ENCODE assay signal across 20 cellular contexts in the genomic region with DNA sequence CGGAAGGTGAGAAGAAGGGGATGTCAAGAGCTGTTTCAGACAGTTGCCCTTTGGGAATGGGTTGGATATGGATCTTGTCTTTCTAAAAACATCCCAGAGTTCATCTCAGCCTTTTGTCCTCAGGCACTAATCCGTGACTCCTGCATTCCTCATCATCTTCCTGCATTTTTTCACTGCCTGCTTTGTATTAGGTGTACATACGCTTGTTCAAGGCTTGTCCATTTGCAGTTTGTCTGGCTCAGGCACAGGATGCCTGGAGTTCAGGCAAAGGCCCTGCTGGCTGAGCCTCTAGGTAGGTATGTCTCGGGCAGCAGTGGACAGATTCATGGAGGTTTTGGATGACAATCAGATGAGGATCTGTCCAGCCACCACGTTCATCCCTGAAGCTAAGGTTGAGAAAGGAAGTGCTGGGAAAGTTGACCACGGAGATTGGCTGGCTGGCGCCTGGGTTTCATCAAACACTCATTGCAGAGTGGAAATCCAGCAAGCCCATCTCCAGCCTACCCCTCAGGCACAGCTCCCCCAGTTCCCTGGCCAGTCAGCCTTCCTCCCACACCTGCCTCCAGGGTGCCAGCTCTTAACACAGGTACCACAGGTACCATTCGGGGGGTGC. TPM values are rescaled to one million over a fixed set of nuclear protein-coding genes. Genes with fewer than 3 reads are reported as not detected.
A peak's percentile ranks its signal among the peaks of the same experiment; 100 is the strongest.
DNase-seq lines count a peak whose midpoint lies in the region; ATAC-seq, FAIRE-seq and TF ChIP-seq lines count a peak whose summit lies in the region.
"Had no signal": no experiment of that assay in that cellular context is flagged by ENCODE, and none has a peak within 500 bp of the region (broad histone marks: within the 10 kb centered on the region; RNA-seq: fewer than 3 reads in every experiment).

No MANE protein-coding gene starts in this region.

- POLR2A ChIA-PET in endothelial cell of umbilical vein (lab: Charles Lee), result no interaction called here

- H3K9me1 ChIP-seq in endothelial cell of umbilical vein (replicated peaks; ENCODE audit: control insufficient read depth, extremely low read depth, insufficient read depth, low read length), result no peaks in the 10 kb centered on the region

- ATAC-seq in HG02571 (IDR thresholded peaks at IDR 0.05; ENCODE audit: unreplicated experiment), result no peak

- H3K4me2 ChIP-seq in endothelial cell of umbilical vein (ENCODE audit: insufficient read depth, low read length) (no peak overlapping the region), osteoblast (ENCODE audit: insufficient read depth, low read length) (no peak overlapping the region)

- H3K9me3 ChIP-seq in endothelial cell of umbilical vein (replicated peaks; ENCODE audit: control insufficient read depth, insufficient read depth, low read length) (no peaks in the 10 kb centered on the region), osteoblast (ENCODE audit: low read depth, low read length) (no peaks in the 10 kb centered on the region), Peyer's patch (no peaks in the 10 kb centered on the region)
- H3K9me3 ChIP-seq: MG63 had no signal

- H3K79me2 ChIP-seq in endothelial cell of umbilical vein (ENCODE audit: control insufficient read depth, insufficient read depth, low read length), result no peaks in the 10 kb centered on the region
- H3K79me2 ChIP-seq in osteoblast (ENCODE audit: insufficient read depth, low read length), result no peaks in the 10 kb centered on the region

- H3K9ac ChIP-seq in endothelial cell of umbilical vein (replicated peaks; ENCODE audit: extremely low read depth, insufficient read depth, low read length), result no peak overlapping the region

- TF ChIP-seq CTCF in endothelial cell of umbilical vein (IDR thresholded peaks at IDR 0.05; ENCODE audit: extremely low read depth in 1 of 2, insufficient read depth in 1 of 2, low read depth in 1 of 2, low read length in 2 of 2), result no peak
- no peak for TF ChIP-seq CTCF in osteoblast (IDR thresholded peaks at IDR 0.05; ENCODE audit: extremely low read depth, low read depth, low read length)
- no peak for TF ChIP-seq CTCF in Peyer's patch (IDR thresholded peaks at IDR 0.05)

- TF ChIP-seq POLR2A in endothelial cell of umbilical vein (IDR thresholded peaks at IDR 0.05; ENCODE audit: low read depth, low read length) (no peak), Peyer's patch (IDR thresholded peaks at IDR 0.05) (no peak)

- peak; percentile 52 for FAIRE-seq in HTR-8/SVneo (lab: Jason Lieb, UNC)
- FAIRE-seq in endothelial cell of umbilical vein (lab: Jason Lieb, UNC), result peak; percentile 38
- FAIRE-seq: GM19239, RCC 7860 had no signal

- H2AFZ ChIP-seq in endothelial cell of umbilical vein (ENCODE audit: low read depth, low read length) (no peak overlapping the region), osteoblast (ENCODE audit: low read length) (no peak overlapping the region)

- DNase-seq in ELR (ENCODE audit: low read depth) (peak; percentile 76), HTR-8/SVneo (ENCODE audit: insufficient read length, low spot score) (no peak), endothelial cell of umbilical vein (ENCODE audit: low read depth, low spot score) (no peak), osteoblast (ENCODE audit: insufficient read length, low spot score, missing footprints) (peak; percentile 84), Peyer's patch (no peak), SK-N-DZ (ENCODE audit: low spot score) (no peak)
- DNase-seq in activated CD8-positive, alpha-beta memory T cell treated with anti-CD3 and anti-CD28 coated beads, Interleukin-2, amount 50 U/mL, for 48 hours, result no peak
- DNase-seq: H9, KG1, MG63, NCI-H1092, NCI-H146, NCI-H2081, NCI-H2227 treated with DMSO at 0.1 percent for 48 hours, NCI-H524 treated with DMSO at 0.1 percent for 48 hours, SW 1271 had no signal

- H4K20me1 ChIP-seq in endothelial cell of umbilical vein (replicated peaks; ENCODE audit: control insufficient read depth, extremely low read depth, insufficient read depth, low read length), result no peaks in the 10 kb centered on the region
- H4K20me1 ChIP-seq in osteoblast (ENCODE audit: insufficient read depth, low read length), result no peaks in the 10 kb centered on the region

- dilution Hi-C loops in endothelial cell of umbilical vein (cut with MboI; ENCODE audit: extremely low pct_ligation_motif_present, low sequenced_read_pairs), result no loop called here

- H3K4me1 ChIP-seq in endothelial cell of umbilical vein (ENCODE audit: control insufficient read depth, extremely low read depth, insufficient read depth, low read length) (no peaks in the 10 kb centered on the region), osteoblast (ENCODE audit: insufficient read depth, low read length) (peaks cover 6% of the 10 kb centered on the region), Peyer's patch (peaks cover 0 to 60% (median 13%) of the 10 kb centered on the region in 4 donors)

- CTCF ChIA-PET in endothelial cell of umbilical vein (lab: Charles Lee), result interaction anchor here (0.8 to 5.3 kb wide), 6 partner anchors 9 to 667 kb away, joined by 3 to 35 read pairs (median 4); partner anchors contain the start of gene TMEM106C

- H3K27me3 ChIP-seq in endothelial cell of umbilical vein (ENCODE audit: control insufficient read depth in 2 of 2, insufficient read depth in 2 of 2, low read length in 2 of 2) (peaks cover 2 to 13% of the 10 kb centered on the region in 2 experiments), osteoblast (ENCODE audit: insufficient read depth, low read length) (peaks cover 33% of the 10 kb centered on the region), Peyer's patch (no peaks in the 10 kb centered on the region)
- H3K27me3 ChIP-seq: MG63 had no signal

- H3K4me3 ChIP-seq in endothelial cell of umbilical vein (replicated peaks in 1 of 3; ENCODE audit: insufficient read depth in 1 of 3, low read depth in 1 of 3, low read length in 3 of 3) (no peak overlapping the region), osteoblast (ENCODE audit: insufficient read depth, low read length) (no peak overlapping the region), Peyer's patch (no peak overlapping the region)
- H3K4me3 ChIP-seq: MG63 had no signal

- no peaks in the 10 kb centered on the region for H3K36me3 ChIP-seq in endothelial cell of umbilical vein (ENCODE audit: control insufficient read depth in 2 of 2, extremely low read depth in 1 of 2, insufficient read depth in 2 of 2, low read length in 2 of 2)
- no peaks in the 10 kb centered on the region for H3K36me3 ChIP-seq in osteoblast (ENCODE audit: insufficient read depth, low read length)
- H3K36me3 ChIP-seq in Peyer's patch, result no peaks in the 10 kb centered on the region
- H3K36me3 ChIP-seq: MG63 had no signal

- intact Hi-C loops in endothelial cell of umbilical vein (cut with micrococcal nuclease), result no loop called here

- BruUV-seq in endothelial cell of umbilical vein (replicated peaks; lab: Mats Ljungman, UMichigan), result no TSS peak

- H3K27ac ChIP-seq in endothelial cell of umbilical vein (ENCODE audit: insufficient read depth, low read depth, low read length) (no peak overlapping the region), osteoblast (ENCODE audit: low read depth, low read length) (no peak overlapping the region), Peyer's patch (no peak overlapping the region)
- H3K27ac ChIP-seq: C4-2B had no signal

TF ChIP-seq in endothelial cell of umbilical vein, 7 proteins besides CTCF, POLR2A, EP300 and RAD21 (continues in another document):
- no peak for TF ChIP-seq MYC (IDR thresholded peaks at IDR 0.05; ENCODE audit: low read depth, low read length)
- TF ChIP-seq GATA2 (IDR thresholded peaks at IDR 0.05; ENCODE audit: insufficient read depth, insufficient read length, low read depth, low read length), result no peak

RNA-seq across cellular contexts. Expression of gene TMEM106C, which starts 12.4 kb away (rescaled TPM):
- total RNA-seq in endothelial cell of umbilical vein, result 67.7 and 84.4 TPM in 2 replicates
- 148 and 170 TPM in 2 replicates for polyA plus RNA-seq in endothelial cell of umbilical vein
- polyA plus RNA-seq in endothelial cell of umbilical vein (2011; cell fraction: cytosol; rRNA removed), result 146 and 159 TPM in 2 replicates
- 143 and 144 TPM in 2 replicates for polyA plus RNA-seq in endothelial cell of umbilical vein (2011; cell fraction: nucleus; rRNA removed)
- 61.0 and 104 TPM in 2 replicates for polyA plus RNA-seq in endothelial cell of umbilical vein (2012)
- polyA minus RNA-seq in endothelial cell of umbilical vein, result 198 and 225 TPM in 2 replicates
- 229 TPM for polyA minus RNA-seq in endothelial cell of umbilical vein (2011; cell fraction: cytosol; rRNA and poly(A)+ RNA removed)
- polyA minus RNA-seq in endothelial cell of umbilical vein (2011; cell fraction: nucleus; rRNA and poly(A)+ RNA removed), result 33.3 and 50.5 TPM in 2 replicates
- 57.5 and 58.3 TPM in 2 replicates for total RNA-seq in osteoblast
- 100 to 1,000 TPM in 3 of 4 donors, 10 to 100 TPM in 1; 80.9 to 326 (median 241) TPM for total RNA-seq in Peyer's patch
- polyA plus RNA-seq in SK-N-DZ (2014; cell fraction: cytosol; rRNA removed), result 173 and 195 TPM in 2 replicates
- polyA plus RNA-seq in SK-N-DZ (2014; cell fraction: nucleus; rRNA removed), result 225 and 276 TPM in 2 replicates

RNA-seq across cellular contexts. Expression of gene VDR, which starts 46.2 kb away (rescaled TPM):
- total RNA-seq in endothelial cell of umbilical vein, result 0.48 and 0.73 TPM in 2 replicates
- polyA plus RNA-seq in endothelial cell of umbilical vein, result 0.81 and 0.91 TPM in 2 replicates
- 0.72 and 0.88 TPM in 2 replicates for polyA plus RNA-seq in endothelial cell of umbilical vein (2011; cell fraction: cytosol; rRNA removed)
- polyA plus RNA-seq in endothelial cell of umbilical vein (2011; cell fraction: nucleus; rRNA removed), result 0.41 and 0.46 TPM in 2 replicates
- 0.80 and 1.2 TPM in 2 replicates for polyA plus RNA-seq in endothelial cell of umbilical vein (2012)
- polyA minus RNA-seq in endothelial cell of umbilical vein, result 1.3 and 2.8 TPM in 2 replicates
- 4.9 TPM for polyA minus RNA-seq in endothelial cell of umbilical vein (2011; cell fraction: cytosol; rRNA and poly(A)+ RNA removed)
- polyA minus RNA-seq in endothelial cell of umbilical vein (2011; cell fraction: nucleus; rRNA and poly(A)+ RNA removed), result 0.43 and 0.77 TPM in 2 replicates
- total RNA-seq in osteoblast, result 30.4 and 32.2 TPM in 2 replicates
- total RNA-seq in Peyer's patch, result 100 to 1,000 TPM in 3 of 4 donors, 10 to 100 TPM in 1; 75.1 to 193 (median 156) TPM
- not detected in 2 replicates for polyA plus RNA-seq in SK-N-DZ (2014; cell fraction: cytosol; rRNA removed)
- not detected in 2 replicates for polyA plus RNA-seq in SK-N-DZ (2014; cell fraction: nucleus; rRNA removed)

RNA-seq across cellular contexts. Expression of gene COL2A1, which starts 53.3 kb away (rescaled TPM):
- not detected in 2 replicates for total RNA-seq in endothelial cell of umbilical vein
- not detected in 2 replicates for polyA plus RNA-seq in endothelial cell of umbilical vein
- 0.04 TPM in 1 of 2 replicates, not detected in the other for polyA plus RNA-seq in endothelial cell of umbilical vein (2011; cell fraction: cytosol; rRNA removed)
- polyA plus RNA-seq in endothelial cell of umbilical vein (2011; cell fraction: nucleus; rRNA removed), result 0.03 and 0.04 TPM in 2 replicates
- polyA plus RNA-seq in endothelial cell of umbilical vein (2012), result not detected in 2 replicates
- 0.07 TPM in 1 of 2 replicates, not detected in the other for polyA minus RNA-seq in endothelial cell of umbilical vein
- polyA minus RNA-seq in endothelial cell of umbilical vein (2011; cell fraction: cytosol; rRNA and poly(A)+ RNA removed), result not detected
- not detected in 2 replicates for polyA minus RNA-seq in endothelial cell of umbilical vein (2011; cell fraction: nucleus; rRNA and poly(A)+ RNA removed)
- under 0.01 TPM in 2 replicates for total RNA-seq in osteoblast
- total RNA-seq in Peyer's patch, result 1 to 10 TPM in 1 of 4 donors, under 1 TPM in 2, not detected in 1; 0.18 to 6.6 (median 0.27) TPM
- polyA plus RNA-seq in SK-N-DZ (2014; cell fraction: cytosol; rRNA removed), result 6.6 and 9.9 TPM in 2 replicates
- 55.9 and 74.4 TPM in 2 replicates for polyA plus RNA-seq in SK-N-DZ (2014; cell fraction: nucleus; rRNA removed)

Comparison
In these comparisons a context has a peak if more than half of its experiments do, and no peak if none do; other contexts are left out.
1. DNase-seq: peak in ELR (single experiment) and osteoblast (single experiment); none in HTR-8/SVneo (single experiment), endothelial cell of umbilical vein (single experiment), Peyer's patch (0 of 3), SK-N-DZ (single experiment) and activated CD8-positive, alpha-beta memory T cell treated with anti-CD3 and anti-CD28 coated beads, Interleukin-2, amount 50 U/mL, for 48 hours (single experiment).
2. RNA of gene VDR, which starts 46.2 kb away (total RNA-seq): 75.1 to 193 TPM in Peyer's patch and 30.4 to 32.2 TPM in osteoblast; 0.48 to 0.73 TPM in endothelial cell of umbilical vein; every median in the first group is over 10 times any median in the second.